19 cellular contexts compared by ENCODE assay signal in genomic region chr3:151197981-151198767, GRCh38. TPM values are rescaled to one million over a fixed set of nuclear protein-coding genes. Genes with fewer than 3 reads are reported as not detected.
A peak's percentile ranks its signal among the peaks of the same experiment; 100 is the strongest.
DNase-seq lines count a peak whose midpoint lies in the region; ATAC-seq and TF ChIP-seq lines count a peak whose summit lies in the region.
"Had no signal": no experiment of that assay in that cellular context is flagged by ENCODE, and none has a peak within 500 bp of the region (broad histone marks: within the 10 kb centered on the region; RNA-seq: fewer than 3 reads in every experiment).

No MANE protein-coding gene starts in this region.

- H3K36me3 Mint-ChIP-seq in activated naive CD8-positive, alpha-beta T cell treated with anti-CD3 and anti-CD28 coated beads for 36 hours = peaks cover 78% of the 10 kb centered on the region
- H3K36me3 Mint-ChIP-seq: CD14-positive monocyte had no signal

- H3K27me3 ChIP-seq in AG04450 (ENCODE audit: control insufficient read depth, insufficient read depth, low read length) (no peaks in the 10 kb centered on the region), Peyer's patch (no peaks in the 10 kb centered on the region)
- H3K27me3 ChIP-seq: ascending aorta, foreskin keratinocyte had no signal

- H3K4me1 Mint-ChIP-seq in activated naive CD8-positive, alpha-beta T cell treated with anti-CD3 and anti-CD28 coated beads for 36 hours = peaks cover 32% of the 10 kb centered on the region

- H3K4me1 ChIP-seq in Peyer's patch = peaks cover 0 to 5% (median 0%) of the 10 kb centered on the region in 4 donors
- H3K4me1 ChIP-seq: ascending aorta, foreskin keratinocyte had no signal

- H3K27ac ChIP-seq in AG04450 (ENCODE audit: low read depth, low read length) (no peak overlapping the region), Peyer's patch (no peak overlapping the region)
- H3K27ac ChIP-seq: ascending aorta, foreskin keratinocyte had no signal

- peaks cover 17% of the 10 kb centered on the region for H3K9me3 Mint-ChIP-seq in activated naive CD8-positive, alpha-beta T cell treated with anti-CD3 and anti-CD28 coated beads for 36 hours
- H3K9me3 Mint-ChIP-seq: CD14-positive monocyte had no signal

- POLR2A ChIA-PET in AG04450 (lab: Yijun Ruan, JAX) = no interaction called here

- no peaks in the 10 kb centered on the region for H3K9me3 ChIP-seq in AG04450 (ENCODE audit: control insufficient read depth, insufficient read depth, low read length)
- H3K9me3 ChIP-seq in Peyer's patch = no peaks in the 10 kb centered on the region
- H3K9me3 ChIP-seq: ascending aorta, mucosa of descending colon had no signal

- H3K4me3 Mint-ChIP-seq in activated naive CD8-positive, alpha-beta T cell treated with anti-CD3 and anti-CD28 coated beads for 36 hours = peak overlapping the region; percentile 83
- H3K4me3 Mint-ChIP-seq: CD14-positive monocyte had no signal

- DNase-seq in AG04450 (ENCODE audit: low read depth, low spot score) (peak; percentile 11), EH (ENCODE audit: low read depth) (peak; percentile 29), left lobe of liver (ENCODE audit: low spot score) (peak; percentile 63), SIG-M5 treated with dmso at 0.1 percent for 504 hours (lab: John Stamatoyannopoulos, UW; ENCODE audit: unreplicated experiment) (no peak), Peyer's patch (no peak)
- no peak for DNase-seq in activated naive CD8-positive, alpha-beta T cell treated with anti-CD3 and anti-CD28 coated beads for 36 hours
- DNase-seq: dermis blood vessel endothelial cell, foreskin keratinocyte, GF-D8, GOT3, KBM-7, mucosa of descending colon, NCI-H1436 treated with DMSO at 0.1 percent for 48 hours, T-helper 9 cell had no signal

- TF ChIP-seq CTCF in AG04450 (IDR thresholded peaks at IDR 0.05; ENCODE audit: low read depth, low read length) = no peak
- no peak for TF ChIP-seq CTCF in Peyer's patch (IDR thresholded peaks at IDR 0.05)

- H3K27ac Mint-ChIP-seq in activated naive CD8-positive, alpha-beta T cell treated with anti-CD3 and anti-CD28 coated beads for 36 hours = peak overlapping the region; percentile 98
- H3K27ac Mint-ChIP-seq: CD14-positive monocyte had no signal

- no peak for TF ChIP-seq POLR2A in Peyer's patch (IDR thresholded peaks at IDR 0.05)

- peaks cover 3% of the 10 kb centered on the region for H3K27me3 Mint-ChIP-seq in activated naive CD8-positive, alpha-beta T cell treated with anti-CD3 and anti-CD28 coated beads for 36 hours

- CTCF ChIA-PET in AG04450 (lab: Charles Lee) = interaction anchor here (0.6 to 1.8 kb wide), 2 partner anchors 13 to 30 kb away, joined by 6 read pairs; no protein-coding TSS in a partner anchor

- no peak overlapping the region for H3K4me3 ChIP-seq in AG04450 (ENCODE audit: low read depth, low read length)
- no peak overlapping the region for H3K4me3 ChIP-seq in Peyer's patch
- H3K4me3 ChIP-seq: ascending aorta, mucosa of descending colon had no signal

- ATAC-seq in left lobe of liver (peak; percentile 97), GM18868 (IDR thresholded peaks at IDR 0.05; ENCODE audit: unreplicated experiment) (no peak)
- ATAC-seq: foreskin keratinocyte, mucosa of descending colon had no signal

- no peaks in the 10 kb centered on the region for H3K36me3 ChIP-seq in Peyer's patch
- H3K36me3 ChIP-seq: ascending aorta had no signal

RNA-seq across cellular contexts. Expression of gene GPR171, which starts 4.8 kb away (rescaled TPM):
- polyA plus RNA-seq in AG04450 (2011; rRNA removed) = not detected in 2 replicates
- not detected in 2 replicates for polyA minus RNA-seq in AG04450 (2011; rRNA and poly(A)+ RNA removed)
- total RNA-seq in activated naive CD8-positive, alpha-beta T cell treated with anti-CD3 and anti-CD28 coated beads for 36 hours = 100 to 1,000 TPM; 131 to 134 TPM
- total RNA-seq in left lobe of liver (0.73 TPM), Peyer's patch (10 to 100 TPM in 1 of 4 donors, 1 to 10 TPM in 3; 4.9 to 11.0 (median 7.3) TPM)
- total RNA-seq: dermis blood vessel endothelial cell, foreskin keratinocyte, NCI-H460, RPMI7951 had no signal
- polyA plus RNA-seq: foreskin keratinocyte had no signal

Comparison
In these comparisons a context has a peak if more than half of its experiments do, and no peak if none do; other contexts are left out.
1. DNase-seq: peak in AG04450 (single experiment), EH (single experiment) and left lobe of liver (single experiment); none in activated naive CD8-positive, alpha-beta T cell treated with anti-CD3 and anti-CD28 coated beads for 36 hours (single experiment), SIG-M5 treated with dmso at 0.1 percent for 504 hours (single experiment) and Peyer's patch (0 of 3).
2. RNA of gene GPR171, which starts 4.8 kb away (total RNA-seq): 131 to 134 TPM in activated naive CD8-positive, alpha-beta T cell treated with anti-CD3 and anti-CD28 coated beads for 36 hours; 4.9 to 11.0 TPM in Peyer's patch and 0.73 TPM in left lobe of liver (single experiment); every median in the first group is over 10 times any median in the second.